29 cellular contexts compared by ENCODE assay signal in genomic region chr5:121158433-121158832, GRCh38.
"Had no signal": no experiment of that assay in that cellular context is flagged by ENCODE, and none has a peak within 500 bp of the region (broad histone marks: within the 10 kb centered on the region; RNA-seq: fewer than 3 reads in every experiment).

No MANE protein-coding gene starts in this region.

- H3K9me3 ChIP-seq: adrenal gland, body of pancreas, esophagus squamous epithelium, left lung, ovary, tibial artery, upper lobe of right lung had no signal

- H3K27me3 Mint-ChIP-seq: activated naive CD8-positive, alpha-beta T cell treated with anti-CD3 and anti-CD28 coated beads for 36 hours; natural killer cell treated with Interleukin-12 subunit alpha and Interleukin-12 subunit beta and Interleukin-15 and Interleukin-18, amount 100 ng/mL, for 72 hours; progenitor cell of endocrine pancreas; stimulated activated naive CD8-positive, alpha-beta T cell treated with anti-CD3 and anti-CD28 coated beads, Interleukin-15, amount 100 ng/mL, for 72 hours had no signal

- ATAC-seq: body of pancreas; left lung; natural killer cell treated with Interleukin-12 subunit alpha and Interleukin-12 subunit beta and Interleukin-15 and Interleukin-18, amount 100 ng/mL, for 72 hours; sciatic nerve; stimulated activated effector memory CD8-positive, alpha-beta T cell treated with anti-CD3 and anti-CD28 coated beads, Interleukin-12 subunit alpha, Interleukin-12 subunit beta, amount 100 ng/mL, for 72 hours; stimulated activated naive CD8-positive, alpha-beta T cell treated with anti-CD3 and anti-CD28 coated beads, Interleukin-15, amount 100 ng/mL, for 72 hours; upper lobe of right lung had no signal

- DNase-seq: activated CD4-positive, alpha-beta T cell treated with anti-CD3 and anti-CD28 coated beads for 4 hours; activated CD4-positive, alpha-beta T cell treated with anti-CD3 and anti-CD28 coated beads, Interleukin-2, amount 50 U/mL, for 4 hours; activated effector memory CD4-positive, alpha-beta T cell treated with anti-CD3 and anti-CD28 coated beads, Interleukin-2, amount 50 U/mL, for 16 hours; activated naive CD4-positive, alpha-beta T cell treated with anti-CD3 and anti-CD28 coated beads for 36 hours; activated naive CD8-positive, alpha-beta T cell treated with anti-CD3 and anti-CD28 coated beads for 36 hours; adrenal gland; aorta; body of pancreas; dermis blood vessel endothelial cell; effector CD4-positive, alpha-beta T cell; esophagus squamous epithelium; glutamatergic neuron; left lung; mesendoderm; ovary; retina; small intestine; stimulated activated CD4-positive, alpha-beta T cell treated with anti-CD3 and anti-CD28 coated beads, Interleukin-4, amount 100 ng/mL, for 24 hours; stimulated activated naive CD8-positive, alpha-beta T cell treated with anti-CD3 and anti-CD28 coated beads, Interleukin-15, amount 100 ng/mL, for 72 hours; tibial artery; upper lobe of right lung had no signal

- FAIRE-seq: colon, frontal cortex, islet of Langerhans, small intestine had no signal

- H3K4me1 ChIP-seq: adrenal gland, body of pancreas, esophagus squamous epithelium, left lung, tibial artery, upper lobe of right lung had no signal

- H3K27ac ChIP-seq: adrenal gland, body of pancreas, esophagus squamous epithelium, left lung, ovary, tibial artery, upper lobe of right lung had no signal

- H3K27me3 ChIP-seq: adrenal gland, body of pancreas, esophagus squamous epithelium, left lung, ovary, tibial artery, upper lobe of right lung had no signal

- H3K4me3 ChIP-seq: adrenal gland, body of pancreas, esophagus squamous epithelium, left lung, lung, ovary, tibial artery, upper lobe of right lung had no signal

- H3K4me1 Mint-ChIP-seq: activated naive CD8-positive, alpha-beta T cell treated with anti-CD3 and anti-CD28 coated beads for 36 hours; stimulated activated effector memory CD8-positive, alpha-beta T cell treated with anti-CD3 and anti-CD28 coated beads, Interleukin-12 subunit alpha, Interleukin-12 subunit beta, amount 100 ng/mL, for 72 hours; stimulated activated naive CD8-positive, alpha-beta T cell treated with anti-CD3 and anti-CD28 coated beads, Interleukin-15, amount 100 ng/mL, for 72 hours had no signal

- H3K27ac Mint-ChIP-seq: activated naive CD4-positive, alpha-beta T cell treated with anti-CD3 and anti-CD28 coated beads for 36 hours; activated naive CD8-positive, alpha-beta T cell treated with anti-CD3 and anti-CD28 coated beads for 36 hours; natural killer cell treated with Interleukin-12 subunit alpha and Interleukin-12 subunit beta and Interleukin-15 and Interleukin-18, amount 100 ng/mL, for 72 hours; progenitor cell of endocrine pancreas; stimulated activated effector memory CD8-positive, alpha-beta T cell treated with anti-CD3 and anti-CD28 coated beads, Interleukin-12 subunit alpha, Interleukin-12 subunit beta, amount 100 ng/mL, for 72 hours; stimulated activated naive CD8-positive, alpha-beta T cell treated with anti-CD3 and anti-CD28 coated beads, Interleukin-15, amount 100 ng/mL, for 72 hours had no signal

- H3K36me3 ChIP-seq: adrenal gland, esophagus squamous epithelium, left lung, ovary, tibial artery, upper lobe of right lung had no signal

- H3K4me3 Mint-ChIP-seq: activated naive CD4-positive, alpha-beta T cell treated with anti-CD3 and anti-CD28 coated beads for 36 hours; activated naive CD8-positive, alpha-beta T cell treated with anti-CD3 and anti-CD28 coated beads for 36 hours; natural killer cell treated with Interleukin-12 subunit alpha and Interleukin-12 subunit beta and Interleukin-15 and Interleukin-18, amount 100 ng/mL, for 72 hours; stimulated activated effector memory CD8-positive, alpha-beta T cell treated with anti-CD3 and anti-CD28 coated beads, Interleukin-12 subunit alpha, Interleukin-12 subunit beta, amount 100 ng/mL, for 72 hours; stimulated activated naive CD8-positive, alpha-beta T cell treated with anti-CD3 and anti-CD28 coated beads, Interleukin-15, amount 100 ng/mL, for 72 hours had no signal

- H3K36me3 Mint-ChIP-seq: activated naive CD8-positive, alpha-beta T cell treated with anti-CD3 and anti-CD28 coated beads for 36 hours; natural killer cell treated with Interleukin-12 subunit alpha and Interleukin-12 subunit beta and Interleukin-15 and Interleukin-18, amount 100 ng/mL, for 72 hours; stimulated activated effector memory CD8-positive, alpha-beta T cell treated with anti-CD3 and anti-CD28 coated beads, Interleukin-12 subunit alpha, Interleukin-12 subunit beta, amount 100 ng/mL, for 72 hours had no signal
